Comparison of ENCODE assay signal across 27 cellular contexts in genomic region chr17:79356839-79357447, GRCh38.
"Had no signal": no experiment of that assay in that cellular context is flagged by ENCODE, and none has a peak within 500 bp of the region (broad histone marks: within the 10 kb centered on the region; RNA-seq: fewer than 3 reads in every experiment).

No MANE protein-coding gene starts in this region.

- DNase-seq: dermis blood vessel endothelial cell; effector memory CD4-positive, alpha-beta T cell; foreskin melanocyte; glutamatergic neuron; heart right ventricle; hippocampal formation; kidney glomerular epithelial cell; left colon; left ventricle myocardium superior; stimulated activated CD4-positive, alpha-beta T cell treated with anti-CD3 and anti-CD28 coated beads, Interleukin-12 subunit alpha, Interleukin-12 subunit beta, amount 100 ng/mL, for 4 hours; stimulated activated CD4-positive, alpha-beta T cell treated with anti-CD3 and anti-CD28 coated beads, Interleukin-1b, Interleukin-23, amount 100 ng/mL, for 48 hours; stimulated activated CD4-positive, alpha-beta T cell treated with anti-CD3 and anti-CD28 coated beads, Interleukin-4, amount 100 ng/mL, for 1 hour; stimulated activated CD8-positive, alpha-beta memory T cell treated with anti-CD3 and anti-CD28 coated beads, Interleukin-4, amount 100 ng/mL, for 48 hours; stimulated activated naive CD4-positive, alpha-beta T cell; stimulated activated naive CD8-positive, alpha-beta T cell treated with anti-CD3 and anti-CD28 coated beads, Interleukin-15, amount 100 ng/mL, for 72 hours; trophoblast cell had no signal

- H3K4me3 Mint-ChIP-seq: memory B cell; natural killer cell treated with Interleukin-12 subunit alpha and Interleukin-12 subunit beta and Interleukin-15 and Interleukin-18, amount 100 ng/mL, for 72 hours; neural crest cell; stimulated activated naive CD8-positive, alpha-beta T cell treated with anti-CD3 and anti-CD28 coated beads, Interleukin-15, amount 100 ng/mL, for 72 hours had no signal

- H3K27me3 ChIP-seq: right atrium auricular region had no signal

- H3K36me3 ChIP-seq: esophagus muscularis mucosa, heart right ventricle, prostate gland, right atrium auricular region, suprapubic skin had no signal

- ATAC-seq: heart right ventricle; left colon; left ventricle myocardium superior; sciatic nerve; stimulated activated naive CD8-positive, alpha-beta T cell treated with anti-CD3 and anti-CD28 coated beads, Interleukin-15, amount 100 ng/mL, for 72 hours had no signal

- H3K4me1 Mint-ChIP-seq: neural crest cell; stimulated activated naive CD8-positive, alpha-beta T cell treated with anti-CD3 and anti-CD28 coated beads, Interleukin-15, amount 100 ng/mL, for 72 hours had no signal

- H3K4me3 ChIP-seq: coronary artery, esophagus muscularis mucosa, heart right ventricle, lung, prostate gland, right atrium auricular region, smooth muscle cell, suprapubic skin had no signal

- H3K9me3 Mint-ChIP-seq: natural killer cell treated with Interleukin-12 subunit alpha and Interleukin-12 subunit beta and Interleukin-15 and Interleukin-18, amount 100 ng/mL, for 72 hours; neural crest cell had no signal

- H3K4me1 ChIP-seq: heart right ventricle, right atrium auricular region, suprapubic skin had no signal

- H3K27ac Mint-ChIP-seq: memory B cell; natural killer cell treated with Interleukin-12 subunit alpha and Interleukin-12 subunit beta and Interleukin-15 and Interleukin-18, amount 100 ng/mL, for 72 hours; stimulated activated naive CD8-positive, alpha-beta T cell treated with anti-CD3 and anti-CD28 coated beads, Interleukin-15, amount 100 ng/mL, for 72 hours had no signal

- H3K9me3 ChIP-seq: esophagus muscularis mucosa, prostate gland, right atrium auricular region, suprapubic skin had no signal

- H3K27ac ChIP-seq: coronary artery, esophagus muscularis mucosa, heart right ventricle, prostate gland, right atrium auricular region, suprapubic skin had no signal
